In genomic region chr11:94973099-94973968, GRCh38 we compare ENCODE assay signal across 8 cellular contexts. TPM values are rescaled to one million over a fixed set of nuclear protein-coding genes. Genes with fewer than 3 reads are reported as not detected.
A peak's percentile ranks its signal among the peaks of the same experiment; 100 is the strongest.
DNase-seq lines count a peak whose midpoint lies in the region; ATAC-seq and TF ChIP-seq lines count a peak whose summit lies in the region.

Gene CWC15 (minus strand): TSS chr11:94973556. CDS start chr11:94972185, 1,371 bp downstream.
Gene KDM4D (plus strand): TSS chr11:94973709. CDS start chr11:94997373, 23,664 bp downstream.

- peak within 1 kb of the TSS; percentile 80 for H2BK5ac ChIP-seq in mesendoderm (ENCODE audit: low read length)

- TF ChIP-seq CTCF in endodermal cell (conservative IDR thresholded peaks at IDR 0.05) = no peak

- H3K56ac ChIP-seq in mesendoderm (ENCODE audit: low read length) = peak within 1 kb of the TSS; percentile 100

- H3K18ac ChIP-seq in mesendoderm (ENCODE audit: low read length) = peak within 1 kb of the TSS; percentile 89

- no peak within 1 kb of the TSS for H4K5ac ChIP-seq in mesendoderm (ENCODE audit: low read length)

- peak within 1 kb of the TSS; percentile 79 for H3K9ac ChIP-seq in endodermal cell (ENCODE audit: extremely low read depth, low read length, poor library complexity, severe bottlenecking)
- H3K9ac ChIP-seq in mesendoderm (ENCODE audit: low read length) = peak within 1 kb of the TSS; percentile 98

- peak within 1 kb of the TSS; percentile 91 for H3K4me3 Mint-ChIP-seq in endodermal cell

- peak within 1 kb of the TSS; percentile 91 for H3K4me2 ChIP-seq in mesendoderm (ENCODE audit: low read length)

- in situ Hi-C loops in Caki2 (cut with HindIII; ENCODE audit: low pct_unique_long_range_greater_than_20kb, low sequenced_read_pairs) = no loop called here

- peaks cover 31% of the 10 kb centered on the region for H3K36me3 Mint-ChIP-seq in endodermal cell (ENCODE audit: low read depth)

- peak within 1 kb of the TSS; percentile 94 for H3K4me3 ChIP-seq in endodermal cell (ENCODE audit: low read length)
- H3K4me3 ChIP-seq in mesendoderm (ENCODE audit: low read length) = peak within 1 kb of the TSS; percentile 99

- ATAC-seq in GM21390 (IDR thresholded peaks at IDR 0.05; ENCODE audit: unreplicated experiment) = peak; percentile 100

- no peak within 1 kb of the TSS for H3K23ac ChIP-seq in mesendoderm (ENCODE audit: low read length)

- H3K4me1 Mint-ChIP-seq in endodermal cell = peaks cover 3% of the 10 kb centered on the region

- H4K8ac ChIP-seq in mesendoderm (ENCODE audit: low read depth, low read length) = peak within 1 kb of the TSS; percentile 0

- H3K27ac Mint-ChIP-seq in endodermal cell = peak within 1 kb of the TSS; percentile 95

- no peaks in the 10 kb centered on the region for H3K27me3 Mint-ChIP-seq in endodermal cell (ENCODE audit: insufficient read depth)

- no peak within 1 kb of the TSS for H2BK120ac ChIP-seq in mesendoderm (ENCODE audit: low read depth, low read length)

- no peaks in the 10 kb centered on the region for H3K9me3 Mint-ChIP-seq in endodermal cell

- no peak within 1 kb of the TSS for H2AK5ac ChIP-seq in mesendoderm (ENCODE audit: low read length)

- peaks cover 5% of the 10 kb centered on the region for H3K79me1 ChIP-seq in mesendoderm (ENCODE audit: low read length)

- peak; percentile 79 for DNase-seq in Caki2 (ENCODE audit: low read depth)
- DNase-seq in HUDEP-2 (lab: John Stamatoyannopoulos, UW; ENCODE audit: unreplicated experiment in 76 of 76) = peak in 74 of 76 experiments; percentile 39 to 91 (median 82)
- DNase-seq in NOMO-1 treated with dmso at 0.1 percent for 144 hours (lab: John Stamatoyannopoulos, UW; ENCODE audit: unreplicated experiment) = peak; percentile 96
- DNase-seq in activated CD8-positive, alpha-beta memory T cell treated with anti-CD3 and anti-CD28 coated beads, Interleukin-2, amount 50 U/mL, for 1 hour (ENCODE audit: extremely low read depth) = peak; percentile 86
- DNase-seq in endodermal cell = peak; percentile 97
- DNase-seq in mesendoderm = peak; percentile 97
- DNase-seq in stimulated activated CD8-positive, alpha-beta memory T cell treated with anti-CD3 and anti-CD28 coated beads, Interleukin-12 subunit alpha, Interleukin-12 subunit beta, amount 100 ng/mL, for 4 hours (ENCODE audit: low read depth) = peak; percentile 91

- H3K4me1 ChIP-seq in endodermal cell (ENCODE audit: control insufficient read depth, insufficient read depth, low read length) (no peaks in the 10 kb centered on the region), mesendoderm (ENCODE audit: control insufficient read depth, low read depth, low read length) (no peaks in the 10 kb centered on the region)

- peak within 1 kb of the TSS; percentile 50 for H3K27ac ChIP-seq in endodermal cell (ENCODE audit: low read depth, low read length)
- peak within 1 kb of the TSS; percentile 27 for H3K27ac ChIP-seq in mesendoderm (ENCODE audit: low read depth, low read length)

- H3K36me3 ChIP-seq in endodermal cell (ENCODE audit: control insufficient read depth, insufficient read depth, low read length) (peaks cover 36% of the 10 kb centered on the region), mesendoderm (ENCODE audit: control insufficient read depth, insufficient read depth, low read length) (peaks cover 4% of the 10 kb centered on the region)

- no peaks in the 10 kb centered on the region for H3K9me3 ChIP-seq in endodermal cell (ENCODE audit: control insufficient read depth, low read length)

- no peak within 1 kb of the TSS for H2BK15ac ChIP-seq in mesendoderm (replicated peaks; ENCODE audit: low read depth)

- peaks cover 10% of the 10 kb centered on the region for H3K79me2 ChIP-seq in mesendoderm (ENCODE audit: control insufficient read depth, insufficient read depth, low read length)

- no peak within 1 kb of the TSS for H3K4ac ChIP-seq in mesendoderm (ENCODE audit: low read depth, low read length)

- 0% methylated on average over 14 to 65 of the region's 66 CpGs for WGBS in endodermal cell (ENCODE audit: insufficient coverage in 1 of 2, insufficient read length in 1 of 2), 2 experiments
- no CpG with 5 or more reads among the region's 66 CpGs for WGBS in mesendoderm (ENCODE audit: extremely low coverage, insufficient coverage, low lambda C conversion rate)

- H3K27me3 ChIP-seq in endodermal cell (ENCODE audit: control insufficient read depth, insufficient read depth, low read length, poor library complexity, severe bottlenecking) (no peaks in the 10 kb centered on the region), mesendoderm (ENCODE audit: insufficient read depth, low read length, poor library complexity) (no peaks in the 10 kb centered on the region)

RNA-seq across cellular contexts. Expression of gene CWC15, which starts in this region (rescaled TPM):
- total RNA-seq in Caki2 (2014; rRNA removed; shearing (Covaris generic); ENCODE audit: low replicate concordance) = 30.4 and 39.0 TPM in 2 replicates
- 10 to 100 TPM; 73.9 to 81.4 TPM for total RNA-seq in endodermal cell
- polyA plus RNA-seq in endodermal cell (2013, experiment 1 of 2) = 76.4 TPM
- polyA plus RNA-seq in endodermal cell (2013, experiment 2 of 2) = 80.9 TPM
- 124 TPM for polyA plus RNA-seq in mesendoderm (2013, experiment 1 of 2)
- 121 TPM for polyA plus RNA-seq in mesendoderm (2013, experiment 2 of 2)

RNA-seq across cellular contexts. Expression of gene KDM4D, which starts in this region (rescaled TPM):
- 0.30 and 4.1 TPM in 2 replicates for total RNA-seq in Caki2 (2014; rRNA removed; shearing (Covaris generic); ENCODE audit: low replicate concordance)
- total RNA-seq in endodermal cell = 1 to 10 TPM; 1.7 to 3.1 TPM
- 3.8 TPM for polyA plus RNA-seq in endodermal cell (2013, experiment 1 of 2)
- polyA plus RNA-seq in endodermal cell (2013, experiment 2 of 2) = 3.0 TPM
- 1.1 TPM for polyA plus RNA-seq in mesendoderm (2013, experiment 1 of 2)
- polyA plus RNA-seq in mesendoderm (2013, experiment 2 of 2) = 1.1 TPM

Comparison
In these comparisons a context has a peak if more than half of its experiments do, and no peak if none do; other contexts are left out.
1. Peak in every context shown above with its lines: DNase-seq, ATAC-seq, H3K4me3 ChIP-seq and H3K27ac ChIP-seq.